Comparison of ENCODE assay signal across 22 cellular contexts in genomic region chr21:41886331-41886730, GRCh38.
"Had no signal": no experiment of that assay in that cellular context is flagged by ENCODE, and none has a peak within 500 bp of the region (broad histone marks: within the 10 kb centered on the region; RNA-seq: fewer than 3 reads in every experiment).

No MANE protein-coding gene starts in this region.

- H3K27ac ChIP-seq: coronary artery, foreskin keratinocyte, hepatocyte, psoas muscle, right lobe of liver, testis, tibial nerve, upper lobe of right lung had no signal

- H2AFZ ChIP-seq: hepatocyte had no signal

- H3K79me2 ChIP-seq: hepatocyte had no signal

- H3K27me3 ChIP-seq: foreskin keratinocyte, hepatocyte, right lobe of liver, testis, tibial nerve, upper lobe of right lung had no signal

- H3K4me1 ChIP-seq: foreskin keratinocyte, psoas muscle, right lobe of liver, testis, tibial nerve, upper lobe of right lung had no signal

- FAIRE-seq: endothelial cell of umbilical vein had no signal

- H3K4me2 ChIP-seq: hepatocyte had no signal

- H3K36me3 ChIP-seq: right lobe of liver had no signal

- H3K9me3 ChIP-seq: psoas muscle, right lobe of liver, testis, tibial nerve, upper lobe of right lung had no signal

- ATAC-seq: foreskin keratinocyte; left colon; psoas muscle; right lobe of liver; stimulated activated memory B cell treated with anti-CD40 and anti-IgM and Interleukin-4, amounts not matched to agents 10 μg/mL and 1 μg/mL and 100 μg/mL, for 72 hours; upper lobe of right lung had no signal

- H3K4me3 ChIP-seq: coronary artery, hepatocyte, psoas muscle, right lobe of liver, testis, tibial nerve, upper lobe of right lung had no signal

- DNase-seq: effector CD4-positive, alpha-beta T cell; endodermal cell; erythroblast; foreskin keratinocyte; head of caudate nucleus; left colon; mesendoderm; naive B cell; nephron progenitor cell; psoas muscle; retina; right lobe of liver; stimulated activated CD4-positive, alpha-beta T cell treated with anti-CD3 and anti-CD28 coated beads, Interleukin-15, amount 100 ng/mL, for 24 hours; stimulated activated CD4-positive, alpha-beta T cell treated with anti-CD3 and anti-CD28 coated beads, Interleukin-1b, Interleukin-23, amount 100 ng/mL, for 48 hours; stimulated activated CD4-positive, alpha-beta T cell treated with anti-CD3 and anti-CD28 coated beads, Interleukin-4, amount 100 ng/mL, for 24 hours; testis; upper lobe of right lung had no signal
